In the genomic region with DNA sequence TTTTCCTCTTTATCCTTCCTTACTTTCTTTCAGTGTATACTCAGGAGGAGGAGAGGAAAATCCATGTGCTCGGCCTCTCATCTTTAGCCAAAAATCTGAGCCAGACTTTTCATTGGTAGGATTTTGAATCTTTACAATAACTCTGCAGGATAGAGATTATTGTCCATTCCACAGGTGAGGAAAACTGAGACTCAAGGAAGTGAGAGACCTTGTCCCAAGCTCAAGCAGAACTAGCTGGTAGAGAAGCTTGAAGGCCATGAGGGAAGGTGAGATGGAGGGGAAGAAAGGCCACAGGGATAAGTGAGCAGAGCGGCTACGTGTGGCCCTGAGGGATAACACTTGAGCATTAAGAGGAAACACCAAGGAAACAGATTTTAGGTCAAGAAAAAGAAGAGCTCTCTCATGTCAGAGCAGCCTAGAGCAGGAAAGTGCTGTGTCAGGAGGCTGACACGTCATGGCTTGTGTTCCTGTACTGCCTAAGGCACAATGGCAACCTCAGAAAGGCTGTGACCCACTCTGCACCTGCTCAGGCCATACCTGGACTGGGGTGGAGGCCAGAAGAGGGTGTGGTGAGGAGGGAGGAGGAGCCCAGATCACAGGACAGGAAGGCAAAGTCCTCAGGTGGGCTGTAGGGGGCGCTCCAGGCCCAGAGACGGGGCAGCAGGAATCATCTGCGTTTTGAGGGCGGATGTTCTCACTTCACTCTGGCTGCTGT, we compare ENCODE assay signal across 1 cellular context.
TF ChIP-seq lines count a peak whose summit lies in the region.

No MANE protein-coding gene starts in this region.

TF ChIP-seq in GM12878, 131 proteins besides CTCF, POLR2A, EP300 and RAD21:
- TF ChIP-seq RB1 (IDR thresholded peaks at IDR 0.05; ENCODE audit: borderline replicate concordance) (peak; percentile 58; the same call in 1 of the 2 replicates), RCOR1 (conservative IDR thresholded peaks at IDR 0.05; ENCODE audit: low read depth, low read length) (no peak), SREBF2 (IDR thresholded peaks at IDR 0.05; ENCODE audit: low read length) (no peak), BMI1 (IDR thresholded peaks at IDR 0.05; ENCODE audit: borderline replicate concordance) (no peak), YY1 (IDR thresholded peaks at IDR 0.05; ENCODE audit: low read depth, low read length) (peak; percentile 36; the same call in 1 of the 2 replicates), IRF4 (IDR thresholded peaks at IDR 0.05; ENCODE audit: low read depth, low read length) (0 out of 2 replicates have a peak, but pooled peaks have one; percentile 16), POLR2AphosphoS5 (IDR thresholded peaks at IDR 0.05; ENCODE audit: low read length) (no peak), FOXK2 (IDR thresholded peaks at IDR 0.05) (no peak), SMC3 (IDR thresholded peaks at IDR 0.05; ENCODE audit: borderline replicate concordance, low read length) (peak; percentile 91), DPF2 (IDR thresholded peaks at IDR 0.05) (no peak), SREBF1 (IDR thresholded peaks at IDR 0.05; ENCODE audit: low read length) (no peak), ZNF207 (IDR thresholded peaks at IDR 0.05; ENCODE audit: borderline replicate concordance) (0 out of 2 replicates have a peak, but pooled peaks have one; percentile 56), IKZF1 (conservative IDR thresholded peaks at IDR 0.05) (0 out of 2 replicates have a peak, but pooled peaks have one; percentile 18), RUNX3 (IDR thresholded peaks at IDR 0.05; ENCODE audit: low read length) (peak; percentile 9; the same call in 1 of the 2 replicates), BHLHE40 (IDR thresholded peaks at IDR 0.05; ENCODE audit: borderline replicate concordance in 1 of 2, low read depth in 2 of 2, low read length in 1 of 2) (0 out of 4 replicates have a peak, but pooled peaks of 1 of the 2 experiments have one; percentile 23), SMARCA5 (IDR thresholded peaks at IDR 0.05) (peak; percentile 60; the same call in 1 of the 2 replicates)
- TF ChIP-seq, protein P1, sequence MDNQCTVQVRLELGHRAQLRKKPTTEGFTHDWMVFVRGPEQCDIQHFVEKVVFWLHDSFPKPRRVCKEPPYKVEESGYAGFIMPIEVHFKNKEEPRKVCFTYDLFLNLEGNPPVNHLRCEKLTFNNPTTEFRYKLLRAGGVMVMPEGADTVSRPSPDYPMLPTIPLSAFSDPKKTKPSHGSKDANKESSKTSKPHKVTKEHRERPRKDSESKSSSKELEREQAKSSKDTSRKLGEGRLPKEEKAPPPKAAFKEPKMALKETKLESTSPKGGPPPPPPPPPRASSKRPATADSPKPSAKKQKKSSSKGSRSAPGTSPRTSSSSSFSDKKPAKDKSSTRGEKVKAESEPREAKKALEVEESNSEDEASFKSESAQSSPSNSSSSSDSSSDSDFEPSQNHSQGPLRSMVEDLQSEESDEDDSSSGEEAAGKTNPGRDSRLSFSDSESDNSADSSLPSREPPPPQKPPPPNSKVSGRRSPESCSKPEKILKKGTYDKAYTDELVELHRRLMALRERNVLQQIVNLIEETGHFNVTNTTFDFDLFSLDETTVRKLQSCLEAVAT (IDR thresholded peaks at IDR 0.05), result 0 out of 2 replicates have a peak, but pooled peaks have one; percentile 15
- TF ChIP-seq, protein P2, sequence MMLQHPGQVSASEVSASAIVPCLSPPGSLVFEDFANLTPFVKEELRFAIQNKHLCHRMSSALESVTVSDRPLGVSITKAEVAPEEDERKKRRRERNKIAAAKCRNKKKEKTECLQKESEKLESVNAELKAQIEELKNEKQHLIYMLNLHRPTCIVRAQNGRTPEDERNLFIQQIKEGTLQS (IDR thresholded peaks at IDR 0.05; ENCODE audit: borderline replicate concordance, extremely low read depth, low read depth, low read length), result no peak
- TF ChIP-seq, protein P3, sequence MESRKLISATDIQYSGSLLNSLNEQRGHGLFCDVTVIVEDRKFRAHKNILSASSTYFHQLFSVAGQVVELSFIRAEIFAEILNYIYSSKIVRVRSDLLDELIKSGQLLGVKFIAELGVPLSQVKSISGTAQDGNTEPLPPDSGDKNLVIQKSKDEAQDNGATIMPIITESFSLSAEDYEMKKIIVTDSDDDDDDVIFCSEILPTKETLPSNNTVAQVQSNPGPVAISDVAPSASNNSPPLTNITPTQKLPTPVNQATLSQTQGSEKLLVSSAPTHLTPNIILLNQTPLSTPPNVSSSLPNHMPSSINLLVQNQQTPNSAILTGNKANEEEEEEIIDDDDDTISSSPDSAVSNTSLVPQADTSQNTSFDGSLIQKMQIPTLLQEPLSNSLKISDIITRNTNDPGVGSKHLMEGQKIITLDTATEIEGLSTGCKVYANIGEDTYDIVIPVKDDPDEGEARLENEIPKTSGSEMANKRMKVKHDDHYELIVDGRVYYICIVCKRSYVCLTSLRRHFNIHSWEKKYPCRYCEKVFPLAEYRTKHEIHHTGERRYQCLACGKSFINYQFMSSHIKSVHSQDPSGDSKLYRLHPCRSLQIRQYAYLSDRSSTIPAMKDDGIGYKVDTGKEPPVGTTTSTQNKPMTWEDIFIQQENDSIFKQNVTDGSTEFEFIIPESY (IDR thresholded peaks at IDR 0.05), result no peak
- TF ChIP-seq, protein P4, sequence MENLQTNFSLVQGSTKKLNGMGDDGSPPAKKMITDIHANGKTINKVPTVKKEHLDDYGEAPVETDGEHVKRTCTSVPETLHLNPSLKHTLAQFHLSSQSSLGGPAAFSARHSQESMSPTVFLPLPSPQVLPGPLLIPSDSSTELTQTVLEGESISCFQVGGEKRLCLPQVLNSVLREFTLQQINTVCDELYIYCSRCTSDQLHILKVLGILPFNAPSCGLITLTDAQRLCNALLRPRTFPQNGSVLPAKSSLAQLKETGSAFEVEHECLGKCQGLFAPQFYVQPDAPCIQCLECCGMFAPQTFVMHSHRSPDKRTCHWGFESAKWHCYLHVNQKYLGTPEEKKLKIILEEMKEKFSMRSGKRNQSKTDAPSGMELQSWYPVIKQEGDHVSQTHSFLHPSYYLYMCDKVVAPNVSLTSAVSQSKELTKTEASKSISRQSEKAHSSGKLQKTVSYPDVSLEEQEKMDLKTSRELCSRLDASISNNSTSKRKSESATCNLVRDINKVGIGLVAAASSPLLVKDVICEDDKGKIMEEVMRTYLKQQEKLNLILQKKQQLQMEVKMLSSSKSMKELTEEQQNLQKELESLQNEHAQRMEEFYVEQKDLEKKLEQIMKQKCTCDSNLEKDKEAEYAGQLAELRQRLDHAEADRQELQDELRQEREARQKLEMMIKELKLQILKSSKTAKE (IDR thresholded peaks at IDR 0.05; ENCODE audit: low read depth, poor library complexity, severe bottlenecking), result no peak
